In the genomic region with DNA sequence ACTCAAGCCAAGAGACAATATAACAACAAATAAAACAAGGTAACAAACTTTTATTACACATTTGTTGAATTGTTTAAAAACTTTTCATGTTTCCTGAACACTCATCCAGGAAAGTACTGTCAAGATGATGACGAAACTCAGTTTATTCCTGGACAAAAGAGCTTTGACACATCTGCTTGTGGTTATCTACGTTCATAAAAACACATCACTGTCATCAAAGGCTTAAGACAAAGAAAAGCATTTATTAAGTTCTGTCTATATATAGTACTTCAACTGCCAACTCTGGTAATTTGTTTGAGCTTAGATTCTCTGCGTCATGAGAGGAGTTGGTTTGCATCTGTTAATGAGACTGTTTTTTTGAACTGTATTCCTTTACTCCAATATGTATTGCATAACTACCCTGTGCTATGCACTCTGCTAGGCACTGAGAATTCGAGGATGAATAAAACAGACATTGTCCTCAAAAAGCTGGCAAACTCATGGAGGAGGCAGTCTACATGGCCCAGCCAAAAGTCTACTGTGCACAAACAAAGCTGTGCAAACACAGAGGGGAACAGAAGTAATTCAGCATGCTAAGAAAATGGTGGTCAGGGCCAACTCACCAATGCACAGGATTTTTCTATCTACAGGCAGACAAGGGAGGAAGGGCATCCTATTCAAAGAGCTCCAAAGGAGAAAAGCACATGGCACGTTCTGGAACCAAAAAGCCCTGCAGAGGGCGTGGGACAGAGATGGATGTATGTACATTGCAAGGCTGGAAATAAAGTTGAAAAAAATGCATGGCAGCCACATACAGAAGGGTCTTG, we compare ENCODE assay signal across 8 cellular contexts. TPM values are rescaled to one million over a fixed set of nuclear protein-coding genes. Genes with fewer than 3 reads are reported as not detected.
DNase-seq lines count a peak whose midpoint lies in the region; ATAC-seq and TF ChIP-seq lines count a peak whose summit lies in the region.

No MANE protein-coding gene starts in this region.

- no peak overlapping the region for H3K4me3 ChIP-seq in esophagus (ENCODE audit: low read depth in 1 of 2, low read length in 2 of 2)
- H3K4me3 ChIP-seq in retinal pigment epithelial cell (ENCODE audit: low read length) = no peak overlapping the region
- no peak overlapping the region for H3K4me3 ChIP-seq in prostate gland

- H2BK20ac ChIP-seq in H9 (ENCODE audit: low read depth, low read length, poor library complexity, severe bottlenecking) = no peak overlapping the region

- H3K23ac ChIP-seq in H9 (ENCODE audit: insufficient read length, low read depth, low read length) = no peak overlapping the region

- no CpG with 5 or more reads among the region's 6 CpGs for WGBS in H9 (ENCODE audit: extremely low coverage, insufficient read length, low lambda C conversion rate)
- WGBS in esophagus, 2 donors = 39 to 47% methylated on average over 6 of the region's 6 CpGs
- WGBS in prostate gland = 26% methylated on average over 6 of the region's 6 CpGs

- no peak overlapping the region for H3K4ac ChIP-seq in H9 (ENCODE audit: low read depth, low read length)

- H3K56ac ChIP-seq in H9 (ENCODE audit: insufficient read length, low read depth, low read length) = no peak overlapping the region

- H3K9me3 Mint-ChIP-seq in H9 (no peaks in the 10 kb centered on the region), WTC11 (peaks cover 4% of the 10 kb centered on the region; the same call in 1 of the 2 replicates)

- H3K27me3 ChIP-seq in H9 (ENCODE audit: insufficient read depth, low read length) = no peaks in the 10 kb centered on the region
- H3K27me3 ChIP-seq in esophagus (ENCODE audit: control insufficient read depth in 1 of 2, insufficient read depth in 2 of 2, low read length in 2 of 2) = no peaks in the 10 kb centered on the region
- H3K27me3 ChIP-seq in prostate gland (replicated peaks; ENCODE audit: insufficient read depth) = no peaks in the 10 kb centered on the region

- H3K27ac Mint-ChIP-seq in H9 = no peak overlapping the region
- H3K27ac Mint-ChIP-seq in WTC11 = no peak overlapping the region

- no peaks in the 10 kb centered on the region for H3K9me3 ChIP-seq in H9 (ENCODE audit: control insufficient read depth, low read depth, low read length)
- no peaks in the 10 kb centered on the region for H3K9me3 ChIP-seq in esophagus (ENCODE audit: control insufficient read depth in 2 of 2, insufficient read depth in 1 of 2, low read depth in 1 of 2, low read length in 1 of 2)
- no peaks in the 10 kb centered on the region for H3K9me3 ChIP-seq in prostate gland

- no peak overlapping the region for H3T11ph ChIP-seq in H9 (ENCODE audit: low read length)

- H3K36me3 Mint-ChIP-seq in H9 (ENCODE audit: insufficient read depth in 1 of 3, low read depth in 3 of 3) = no peaks in the 10 kb centered on the region
- no peaks in the 10 kb centered on the region for H3K36me3 Mint-ChIP-seq in WTC11

- no peak overlapping the region for H3K14ac ChIP-seq in H9 (ENCODE audit: insufficient read depth, low read length)

- H2AK5ac ChIP-seq in H9 (ENCODE audit: insufficient read length, low read length) = no peak overlapping the region

- TF ChIP-seq CTCF in H9 (conservative IDR thresholded peaks at IDR 0.05) = 0 out of 3 replicates have a peak, but pooled peaks have one; percentile 8
- TF ChIP-seq CTCF in retinal pigment epithelial cell (conservative IDR thresholded peaks at IDR 0.05; ENCODE audit: low read depth, low read length) = no peak
- no peak for TF ChIP-seq CTCF in prostate gland (IDR thresholded peaks at IDR 0.05)
- TF ChIP-seq CTCF in WTC11 (IDR thresholded peaks at IDR 0.05) = no peak

- intact Hi-C loops in prostate gland (cut with DNase I) = no loop called here

- H3K27ac ChIP-seq in H9 (ENCODE audit: insufficient read length, low read depth, low read length) (no peak overlapping the region), esophagus (ENCODE audit: low read depth in 2 of 2, low read length in 1 of 2) (peak overlapping the region; percentile 75 to 82), prostate gland (no peak overlapping the region)

- no peaks in the 10 kb centered on the region for H3K79me1 ChIP-seq in H9 (ENCODE audit: insufficient read depth, low read depth, low read length, poor library complexity, severe bottlenecking)

- H3K4me3 Mint-ChIP-seq in H9 (no peak overlapping the region), WTC11 (no peak overlapping the region)

- no peak overlapping the region for H3K4me2 ChIP-seq in H9 (ENCODE audit: insufficient read depth, insufficient read length, low read length)

- H3K4me1 Mint-ChIP-seq in H9 = peaks cover 11 to 20% of the 10 kb centered on the region in 2 experiments
- H3K4me1 Mint-ChIP-seq in WTC11 = peaks cover 21% of the 10 kb centered on the region

- H4K91ac ChIP-seq in H9 (ENCODE audit: insufficient read length, low read depth, low read length) = no peak overlapping the region

- no peak overlapping the region for H2AFZ ChIP-seq in H9 (ENCODE audit: low read length)

- TF ChIP-seq POLR2A in prostate gland (IDR thresholded peaks at IDR 0.05) = no peak

- no peak overlapping the region for H2BK15ac ChIP-seq in H9 (ENCODE audit: low read depth, low read length)

- H3K36me3 ChIP-seq in esophagus (ENCODE audit: control insufficient read depth in 2 of 2, insufficient read depth in 2 of 2, low read length in 1 of 2) (no peaks in the 10 kb centered on the region), prostate gland (no peaks in the 10 kb centered on the region)

- H3K4me1 ChIP-seq in H9 (ENCODE audit: insufficient read depth, low read length) (peaks cover 4% of the 10 kb centered on the region; the same call in 1 of the 2 replicates), esophagus (ENCODE audit: control insufficient read depth in 2 of 2, insufficient read depth in 2 of 2, low read length in 1 of 2) (peaks cover 3 to 16% of the 10 kb centered on the region in 2 donors), prostate gland (replicated peaks) (peaks cover 12% of the 10 kb centered on the region)

- POLR2A ChIA-PET in WTC11 (lab: Charles Lee) = no interaction called here

- H2BK12ac ChIP-seq in H9 (ENCODE audit: insufficient read length, low read depth, low read length) = no peak overlapping the region

- CTCF ChIA-PET in WTC11 (lab: Charles Lee) = interaction anchor here (0.9 to 4.7 kb wide), 7 partner anchors 16 to 884 kb away, joined by 3 to 28 read pairs (median 4); no protein-coding TSS in a partner anchor

- H3K9ac ChIP-seq in H9 (ENCODE audit: extremely low read depth, insufficient read length, low read length) = no peak overlapping the region

- no peak for ATAC-seq in WTC11

- no peak overlapping the region for H2BK120ac ChIP-seq in H9 (ENCODE audit: low read depth, low read length, poor library complexity, severe bottlenecking)

- no peak overlapping the region for H4K8ac ChIP-seq in H9 (replicated peaks; ENCODE audit: insufficient read length, low read depth, low read length)

- no peaks in the 10 kb centered on the region for H3K27me3 Mint-ChIP-seq in H9 (ENCODE audit: low read depth)
- H3K27me3 Mint-ChIP-seq in WTC11 (ENCODE audit: low read depth) = peaks cover 3% of the 10 kb centered on the region; the same call in 1 of the 2 replicates

- H3K18ac ChIP-seq in H9 (ENCODE audit: insufficient read length, low read depth, low read length) = no peak overlapping the region

- no peak overlapping the region for H4K5ac ChIP-seq in H9 (ENCODE audit: insufficient read length, low read depth, low read length)

- H2BK5ac ChIP-seq in H9 (ENCODE audit: insufficient read length, low read length) = no peak overlapping the region

- DNase-seq in H9 (no peak), NOMO-1 treated with DMSO at 0.1 percent for 48 hours (lab: John Stamatoyannopoulos, UW; ENCODE audit: unreplicated experiment) (peak; percentile 91), retinal pigment epithelial cell (ENCODE audit: low read depth) (peak; percentile 82), prostate gland (ENCODE audit: low spot score) (no peak), hepatic stellate cell (ENCODE audit: low spot score) (no peak), NCI-H2227 treated with DMSO at 0.1 percent for 48 hours (lab: John Stamatoyannopoulos, UW) (no peak), WTC11 (ENCODE audit: low spot score) (no peak)

- no peaks in the 10 kb centered on the region for H3K23me2 ChIP-seq in H9 (ENCODE audit: insufficient read length, low read depth, low read length, poor library complexity, severe bottlenecking)

- no peaks in the 10 kb centered on the region for H3K79me2 ChIP-seq in H9 (ENCODE audit: insufficient read depth, low read length)

- no peaks in the 10 kb centered on the region for H4K20me1 ChIP-seq in H9 (ENCODE audit: control insufficient read depth, insufficient read depth, insufficient read length)

TF ChIP-seq in WTC11, 78 proteins besides CTCF, POLR2A, EP300 and RAD21 (continues in another document):
- TF ChIP-seq RORB (CRISPR knock-in tag; IDR thresholded peaks at IDR 0.05) = no peak
- TF ChIP-seq, protein P1, sequence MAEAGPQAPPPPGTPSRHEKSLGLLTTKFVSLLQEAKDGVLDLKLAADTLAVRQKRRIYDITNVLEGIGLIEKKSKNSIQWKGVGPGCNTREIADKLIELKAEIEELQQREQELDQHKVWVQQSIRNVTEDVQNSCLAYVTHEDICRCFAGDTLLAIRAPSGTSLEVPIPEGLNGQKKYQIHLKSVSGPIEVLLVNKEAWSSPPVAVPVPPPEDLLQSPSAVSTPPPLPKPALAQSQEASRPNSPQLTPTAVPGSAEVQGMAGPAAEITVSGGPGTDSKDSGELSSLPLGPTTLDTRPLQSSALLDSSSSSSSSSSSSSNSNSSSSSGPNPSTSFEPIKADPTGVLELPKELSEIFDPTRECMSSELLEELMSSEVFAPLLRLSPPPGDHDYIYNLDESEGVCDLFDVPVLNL (CRISPR knock-in tag; IDR thresholded peaks at IDR 0.05; ENCODE audit: borderline replicate concordance, low read depth) = no peak
- TF ChIP-seq, protein P2, sequence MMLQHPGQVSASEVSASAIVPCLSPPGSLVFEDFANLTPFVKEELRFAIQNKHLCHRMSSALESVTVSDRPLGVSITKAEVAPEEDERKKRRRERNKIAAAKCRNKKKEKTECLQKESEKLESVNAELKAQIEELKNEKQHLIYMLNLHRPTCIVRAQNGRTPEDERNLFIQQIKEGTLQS (CRISPR knock-in tag; conservative IDR thresholded peaks at IDR 0.05) = no peak
- no peak for TF ChIP-seq NFYB (CRISPR knock-in tag; conservative IDR thresholded peaks at IDR 0.05; ENCODE audit: low read depth)
- TF ChIP-seq FOXK1 (CRISPR knock-in tag; IDR thresholded peaks at IDR 0.05) = no peak

RNA-seq across cellular contexts. Expression of a gene that starts 21.5 kb away (rescaled TPM):
- total RNA-seq in H9 (2021) (1.5 and 1.8 TPM in 2 replicates), prostate gland (10 to 100 TPM; 12.8 to 15.8 TPM), WTC11 (2021) (3.2 to 4.0 TPM (median 3.6 TPM) in 3 replicates)
- polyA plus RNA-seq in esophagus = 10 to 100 TPM; 26.0 to 31.9 TPM

RNA-seq across cellular contexts. Expression of a gene that starts 54.4 kb away (rescaled TPM):
- total RNA-seq in H9 (2021) (not detected in 2 replicates), prostate gland (not detected), WTC11 (2021) (not detected in 3 replicates)
- not detected for polyA plus RNA-seq in esophagus

Comparison
In these comparisons a context has a peak if more than half of its experiments do, and no peak if none do; other contexts are left out.
1. DNase-seq: peak in NOMO-1 treated with DMSO at 0.1 percent for 48 hours (single experiment) and retinal pigment epithelial cell (single experiment); none in H9 (single experiment), prostate gland (single experiment), hepatic stellate cell (single experiment), NCI-H2227 treated with DMSO at 0.1 percent for 48 hours (single experiment) and WTC11 (single experiment).
2. H3K27ac ChIP-seq: peak in esophagus (2 of 2); none in H9 (single experiment) and prostate gland (0 of 2).